In the genomic region with DNA sequence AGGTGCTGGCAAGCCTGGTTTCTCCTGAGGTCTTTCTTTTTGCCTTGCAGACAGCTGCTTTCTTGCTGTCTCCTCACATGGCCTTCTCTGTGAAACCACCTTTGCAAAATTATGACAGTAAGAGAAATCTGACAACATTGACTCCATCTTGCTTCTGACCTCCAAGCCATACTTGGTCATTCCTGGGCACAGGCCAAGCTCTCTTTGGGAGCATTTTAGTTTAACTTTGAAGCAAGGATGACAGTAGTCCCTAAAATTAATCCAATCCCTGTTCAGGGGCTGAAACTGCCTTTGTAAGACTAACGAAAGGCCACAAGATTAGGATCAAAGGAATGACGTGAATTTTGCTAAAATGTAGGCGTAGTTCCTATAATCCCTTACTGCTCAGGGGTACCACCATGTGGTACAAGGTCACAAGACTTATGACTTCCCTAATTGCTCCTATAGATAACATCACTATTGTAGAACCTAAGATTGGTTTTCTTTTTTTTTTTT, we compare ENCODE assay signal across 1 cellular context.
TF ChIP-seq lines count a peak whose summit lies in the region.

No MANE protein-coding gene starts in this region.

TF ChIP-seq in K562, 482 proteins besides CTCF, POLR2A, EP300 and RAD21 (continued from another document and continues in another):
- TF ChIP-seq, protein P1, sequence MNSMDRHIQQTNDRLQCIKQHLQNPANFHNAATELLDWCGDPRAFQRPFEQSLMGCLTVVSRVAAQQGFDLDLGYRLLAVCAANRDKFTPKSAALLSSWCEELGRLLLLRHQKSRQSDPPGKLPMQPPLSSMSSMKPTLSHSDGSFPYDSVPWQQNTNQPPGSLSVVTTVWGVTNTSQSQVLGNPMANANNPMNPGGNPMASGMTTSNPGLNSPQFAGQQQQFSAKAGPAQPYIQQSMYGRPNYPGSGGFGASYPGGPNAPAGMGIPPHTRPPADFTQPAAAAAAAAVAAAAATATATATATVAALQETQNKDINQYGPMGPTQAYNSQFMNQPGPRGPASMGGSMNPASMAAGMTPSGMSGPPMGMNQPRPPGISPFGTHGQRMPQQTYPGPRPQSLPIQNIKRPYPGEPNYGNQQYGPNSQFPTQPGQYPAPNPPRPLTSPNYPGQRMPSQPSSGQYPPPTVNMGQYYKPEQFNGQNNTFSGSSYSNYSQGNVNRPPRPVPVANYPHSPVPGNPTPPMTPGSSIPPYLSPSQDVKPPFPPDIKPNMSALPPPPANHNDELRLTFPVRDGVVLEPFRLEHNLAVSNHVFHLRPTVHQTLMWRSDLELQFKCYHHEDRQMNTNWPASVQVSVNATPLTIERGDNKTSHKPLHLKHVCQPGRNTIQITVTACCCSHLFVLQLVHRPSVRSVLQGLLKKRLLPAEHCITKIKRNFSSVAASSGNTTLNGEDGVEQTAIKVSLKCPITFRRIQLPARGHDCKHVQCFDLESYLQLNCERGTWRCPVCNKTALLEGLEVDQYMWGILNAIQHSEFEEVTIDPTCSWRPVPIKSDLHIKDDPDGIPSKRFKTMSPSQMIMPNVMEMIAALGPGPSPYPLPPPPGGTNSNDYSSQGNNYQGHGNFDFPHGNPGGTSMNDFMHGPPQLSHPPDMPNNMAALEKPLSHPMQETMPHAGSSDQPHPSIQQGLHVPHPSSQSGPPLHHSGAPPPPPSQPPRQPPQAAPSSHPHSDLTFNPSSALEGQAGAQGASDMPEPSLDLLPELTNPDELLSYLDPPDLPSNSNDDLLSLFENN (IDR thresholded peaks at IDR 0.05; ENCODE audit: low read depth in 2 of 2, low read length in 2 of 2), result no peak
- TF ChIP-seq ZKSCAN3 (CRISPR knock-in tag; IDR thresholded peaks at IDR 0.05) (no peak), POLR2AphosphoS5 (IDR thresholded peaks at IDR 0.05; ENCODE audit: control insufficient read depth, insufficient read depth, low read depth, low read length) (no peak), RBM25 (IDR thresholded peaks at IDR 0.05; ENCODE audit: low read depth, low read length, severe bottlenecking) (no peak), RFX7 (CRISPR knock-in tag; IDR thresholded peaks at IDR 0.05) (no peak), ZNF197 (CRISPR knock-in tag; IDR thresholded peaks at IDR 0.05; ENCODE audit: low read depth) (peak; percentile 52; the same call in 1 of the 2 replicates), SIX5 (IDR thresholded peaks at IDR 0.05; ENCODE audit: borderline replicate concordance in 1 of 2, insufficient read depth in 1 of 2, low read depth in 1 of 2, low read length in 2 of 2) (no peak), ZNF75A (CRISPR knock-in tag; IDR thresholded peaks at IDR 0.05) (0 out of 2 replicates have a peak, but pooled peaks have one; percentile 18), GATAD2A (IDR thresholded peaks at IDR 0.05) (no peak), U2AF2 (optimal IDR thresholded peaks at IDR 0.05; ENCODE audit: low read depth, low read length) (no peak), ELF1 (tag; IDR thresholded peaks at IDR 0.05) (no peak), RCOR1 (IDR thresholded peaks at IDR 0.05; ENCODE audit: borderline replicate concordance in 1 of 2, low read depth in 2 of 2, low read length in 2 of 2) (no peak), MCM3 (IDR thresholded peaks at IDR 0.05) (no peak), HCFC1 (IDR thresholded peaks at IDR 0.05; ENCODE audit: low read depth, low read length) (no peak), SOX6 (IDR thresholded peaks at IDR 0.05) (0 out of 2 replicates have a peak, but pooled peaks have one; percentile 52), HDAC2 (IDR thresholded peaks at IDR 0.05) (no peak), RNF2 (IDR thresholded peaks at IDR 0.05) (no peak), ZNF551 (CRISPR knock-in tag; IDR thresholded peaks at IDR 0.05) (no peak), STAT5A (IDR thresholded peaks at IDR 0.05; ENCODE audit: borderline replicate concordance, low read length) (no peak), TCF7L2 (IDR thresholded peaks at IDR 0.05; ENCODE audit: low read depth, low read length) (no peak), ZNF77 (CRISPR knock-in tag; IDR thresholded peaks at IDR 0.05) (no peak), FOXK2 (conservative IDR thresholded peaks at IDR 0.05 in 1 of 2, IDR thresholded peaks at IDR 0.05 in 1 of 2; ENCODE audit: low read depth in 2 of 2) (no peak), PHTF2 (CRISPR knock-in tag; IDR thresholded peaks at IDR 0.05) (no peak), SMAD2 (IDR thresholded peaks at IDR 0.05; ENCODE audit: low read depth, low read length) (no peak)
- TF ChIP-seq, protein P2, sequence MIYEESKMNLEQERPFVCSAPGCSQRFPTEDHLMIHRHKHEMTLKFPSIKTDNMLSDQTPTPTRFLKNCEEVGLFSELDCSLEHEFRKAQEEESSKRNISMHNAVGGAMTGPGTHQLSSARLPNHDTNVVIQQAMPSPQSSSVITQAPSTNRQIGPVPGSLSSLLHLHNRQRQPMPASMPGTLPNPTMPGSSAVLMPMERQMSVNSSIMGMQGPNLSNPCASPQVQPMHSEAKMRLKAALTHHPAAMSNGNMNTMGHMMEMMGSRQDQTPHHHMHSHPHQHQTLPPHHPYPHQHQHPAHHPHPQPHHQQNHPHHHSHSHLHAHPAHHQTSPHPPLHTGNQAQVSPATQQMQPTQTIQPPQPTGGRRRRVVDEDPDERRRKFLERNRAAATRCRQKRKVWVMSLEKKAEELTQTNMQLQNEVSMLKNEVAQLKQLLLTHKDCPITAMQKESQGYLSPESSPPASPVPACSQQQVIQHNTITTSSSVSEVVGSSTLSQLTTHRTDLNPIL (CRISPR knock-in tag; IDR thresholded peaks at IDR 0.05), result peak; percentile 78; the same call in 1 of the 2 replicates
- TF ChIP-seq, protein P3, sequence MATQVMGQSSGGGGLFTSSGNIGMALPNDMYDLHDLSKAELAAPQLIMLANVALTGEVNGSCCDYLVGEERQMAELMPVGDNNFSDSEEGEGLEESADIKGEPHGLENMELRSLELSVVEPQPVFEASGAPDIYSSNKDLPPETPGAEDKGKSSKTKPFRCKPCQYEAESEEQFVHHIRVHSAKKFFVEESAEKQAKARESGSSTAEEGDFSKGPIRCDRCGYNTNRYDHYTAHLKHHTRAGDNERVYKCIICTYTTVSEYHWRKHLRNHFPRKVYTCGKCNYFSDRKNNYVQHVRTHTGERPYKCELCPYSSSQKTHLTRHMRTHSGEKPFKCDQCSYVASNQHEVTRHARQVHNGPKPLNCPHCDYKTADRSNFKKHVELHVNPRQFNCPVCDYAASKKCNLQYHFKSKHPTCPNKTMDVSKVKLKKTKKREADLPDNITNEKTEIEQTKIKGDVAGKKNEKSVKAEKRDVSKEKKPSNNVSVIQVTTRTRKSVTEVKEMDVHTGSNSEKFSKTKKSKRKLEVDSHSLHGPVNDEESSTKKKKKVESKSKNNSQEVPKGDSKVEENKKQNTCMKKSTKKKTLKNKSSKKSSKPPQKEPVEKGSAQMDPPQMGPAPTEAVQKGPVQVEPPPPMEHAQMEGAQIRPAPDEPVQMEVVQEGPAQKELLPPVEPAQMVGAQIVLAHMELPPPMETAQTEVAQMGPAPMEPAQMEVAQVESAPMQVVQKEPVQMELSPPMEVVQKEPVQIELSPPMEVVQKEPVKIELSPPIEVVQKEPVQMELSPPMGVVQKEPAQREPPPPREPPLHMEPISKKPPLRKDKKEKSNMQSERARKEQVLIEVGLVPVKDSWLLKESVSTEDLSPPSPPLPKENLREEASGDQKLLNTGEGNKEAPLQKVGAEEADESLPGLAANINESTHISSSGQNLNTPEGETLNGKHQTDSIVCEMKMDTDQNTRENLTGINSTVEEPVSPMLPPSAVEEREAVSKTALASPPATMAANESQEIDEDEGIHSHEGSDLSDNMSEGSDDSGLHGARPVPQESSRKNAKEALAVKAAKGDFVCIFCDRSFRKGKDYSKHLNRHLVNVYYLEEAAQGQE (CRISPR knock-in tag; IDR thresholded peaks at IDR 0.05; ENCODE audit: low read depth), result no peak
- TF ChIP-seq, protein P4, sequence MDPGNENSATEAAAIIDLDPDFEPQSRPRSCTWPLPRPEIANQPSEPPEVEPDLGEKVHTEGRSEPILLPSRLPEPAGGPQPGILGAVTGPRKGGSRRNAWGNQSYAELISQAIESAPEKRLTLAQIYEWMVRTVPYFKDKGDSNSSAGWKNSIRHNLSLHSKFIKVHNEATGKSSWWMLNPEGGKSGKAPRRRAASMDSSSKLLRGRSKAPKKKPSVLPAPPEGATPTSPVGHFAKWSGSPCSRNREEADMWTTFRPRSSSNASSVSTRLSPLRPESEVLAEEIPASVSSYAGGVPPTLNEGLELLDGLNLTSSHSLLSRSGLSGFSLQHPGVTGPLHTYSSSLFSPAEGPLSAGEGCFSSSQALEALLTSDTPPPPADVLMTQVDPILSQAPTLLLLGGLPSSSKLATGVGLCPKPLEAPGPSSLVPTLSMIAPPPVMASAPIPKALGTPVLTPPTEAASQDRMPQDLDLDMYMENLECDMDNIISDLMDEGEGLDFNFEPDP (CRISPR knock-in tag; IDR thresholded peaks at IDR 0.05), result peak; percentile 60; the same call in 1 of the 2 replicates
- TF ChIP-seq, protein P5, sequence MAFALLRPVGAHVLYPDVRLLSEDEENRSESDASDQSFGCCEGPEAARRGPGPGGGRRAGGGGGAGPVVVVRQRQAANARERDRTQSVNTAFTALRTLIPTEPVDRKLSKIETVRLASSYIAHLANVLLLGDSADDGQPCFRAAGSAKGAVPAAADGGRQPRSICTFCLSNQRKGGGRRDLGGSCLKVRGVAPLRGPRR (CRISPR knock-in tag; IDR thresholded peaks at IDR 0.05), result no peak
- TF ChIP-seq, protein P6, sequence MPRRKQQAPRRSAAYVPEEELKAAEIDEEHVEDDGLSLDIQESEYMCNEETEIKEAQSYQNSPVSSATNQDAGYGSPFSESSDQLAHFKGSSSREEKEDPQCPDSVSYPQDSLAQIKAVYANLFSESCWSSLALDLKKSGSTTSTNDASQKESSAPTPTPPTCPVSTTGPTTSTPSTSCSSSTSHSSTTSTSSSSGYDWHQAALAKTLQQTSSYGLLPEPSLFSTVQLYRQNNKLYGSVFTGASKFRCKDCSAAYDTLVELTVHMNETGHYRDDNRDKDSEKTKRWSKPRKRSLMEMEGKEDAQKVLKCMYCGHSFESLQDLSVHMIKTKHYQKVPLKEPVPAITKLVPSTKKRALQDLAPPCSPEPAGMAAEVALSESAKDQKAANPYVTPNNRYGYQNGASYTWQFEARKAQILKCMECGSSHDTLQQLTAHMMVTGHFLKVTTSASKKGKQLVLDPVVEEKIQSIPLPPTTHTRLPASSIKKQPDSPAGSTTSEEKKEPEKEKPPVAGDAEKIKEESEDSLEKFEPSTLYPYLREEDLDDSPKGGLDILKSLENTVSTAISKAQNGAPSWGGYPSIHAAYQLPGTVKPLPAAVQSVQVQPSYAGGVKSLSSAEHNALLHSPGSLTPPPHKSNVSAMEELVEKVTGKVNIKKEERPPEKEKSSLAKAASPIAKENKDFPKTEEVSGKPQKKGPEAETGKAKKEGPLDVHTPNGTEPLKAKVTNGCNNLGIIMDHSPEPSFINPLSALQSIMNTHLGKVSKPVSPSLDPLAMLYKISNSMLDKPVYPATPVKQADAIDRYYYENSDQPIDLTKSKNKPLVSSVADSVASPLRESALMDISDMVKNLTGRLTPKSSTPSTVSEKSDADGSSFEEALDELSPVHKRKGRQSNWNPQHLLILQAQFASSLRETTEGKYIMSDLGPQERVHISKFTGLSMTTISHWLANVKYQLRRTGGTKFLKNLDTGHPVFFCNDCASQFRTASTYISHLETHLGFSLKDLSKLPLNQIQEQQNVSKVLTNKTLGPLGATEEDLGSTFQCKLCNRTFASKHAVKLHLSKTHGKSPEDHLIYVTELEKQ (CRISPR knock-in tag; IDR thresholded peaks at IDR 0.05), result peak; percentile 57; the same call in 1 of the 2 replicates
- TF ChIP-seq, protein P7, sequence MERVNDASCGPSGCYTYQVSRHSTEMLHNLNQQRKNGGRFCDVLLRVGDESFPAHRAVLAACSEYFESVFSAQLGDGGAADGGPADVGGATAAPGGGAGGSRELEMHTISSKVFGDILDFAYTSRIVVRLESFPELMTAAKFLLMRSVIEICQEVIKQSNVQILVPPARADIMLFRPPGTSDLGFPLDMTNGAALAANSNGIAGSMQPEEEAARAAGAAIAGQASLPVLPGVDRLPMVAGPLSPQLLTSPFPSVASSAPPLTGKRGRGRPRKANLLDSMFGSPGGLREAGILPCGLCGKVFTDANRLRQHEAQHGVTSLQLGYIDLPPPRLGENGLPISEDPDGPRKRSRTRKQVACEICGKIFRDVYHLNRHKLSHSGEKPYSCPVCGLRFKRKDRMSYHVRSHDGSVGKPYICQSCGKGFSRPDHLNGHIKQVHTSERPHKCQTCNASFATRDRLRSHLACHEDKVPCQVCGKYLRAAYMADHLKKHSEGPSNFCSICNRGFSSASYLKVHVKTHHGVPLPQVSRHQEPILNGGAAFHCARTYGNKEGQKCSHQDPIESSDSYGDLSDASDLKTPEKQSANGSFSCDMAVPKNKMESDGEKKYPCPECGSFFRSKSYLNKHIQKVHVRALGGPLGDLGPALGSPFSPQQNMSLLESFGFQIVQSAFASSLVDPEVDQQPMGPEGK (CRISPR knock-in tag; IDR thresholded peaks at IDR 0.05; ENCODE audit: borderline replicate concordance), result peak; percentile 76; the same call in 1 of the 2 replicates
- TF ChIP-seq, protein P8, sequence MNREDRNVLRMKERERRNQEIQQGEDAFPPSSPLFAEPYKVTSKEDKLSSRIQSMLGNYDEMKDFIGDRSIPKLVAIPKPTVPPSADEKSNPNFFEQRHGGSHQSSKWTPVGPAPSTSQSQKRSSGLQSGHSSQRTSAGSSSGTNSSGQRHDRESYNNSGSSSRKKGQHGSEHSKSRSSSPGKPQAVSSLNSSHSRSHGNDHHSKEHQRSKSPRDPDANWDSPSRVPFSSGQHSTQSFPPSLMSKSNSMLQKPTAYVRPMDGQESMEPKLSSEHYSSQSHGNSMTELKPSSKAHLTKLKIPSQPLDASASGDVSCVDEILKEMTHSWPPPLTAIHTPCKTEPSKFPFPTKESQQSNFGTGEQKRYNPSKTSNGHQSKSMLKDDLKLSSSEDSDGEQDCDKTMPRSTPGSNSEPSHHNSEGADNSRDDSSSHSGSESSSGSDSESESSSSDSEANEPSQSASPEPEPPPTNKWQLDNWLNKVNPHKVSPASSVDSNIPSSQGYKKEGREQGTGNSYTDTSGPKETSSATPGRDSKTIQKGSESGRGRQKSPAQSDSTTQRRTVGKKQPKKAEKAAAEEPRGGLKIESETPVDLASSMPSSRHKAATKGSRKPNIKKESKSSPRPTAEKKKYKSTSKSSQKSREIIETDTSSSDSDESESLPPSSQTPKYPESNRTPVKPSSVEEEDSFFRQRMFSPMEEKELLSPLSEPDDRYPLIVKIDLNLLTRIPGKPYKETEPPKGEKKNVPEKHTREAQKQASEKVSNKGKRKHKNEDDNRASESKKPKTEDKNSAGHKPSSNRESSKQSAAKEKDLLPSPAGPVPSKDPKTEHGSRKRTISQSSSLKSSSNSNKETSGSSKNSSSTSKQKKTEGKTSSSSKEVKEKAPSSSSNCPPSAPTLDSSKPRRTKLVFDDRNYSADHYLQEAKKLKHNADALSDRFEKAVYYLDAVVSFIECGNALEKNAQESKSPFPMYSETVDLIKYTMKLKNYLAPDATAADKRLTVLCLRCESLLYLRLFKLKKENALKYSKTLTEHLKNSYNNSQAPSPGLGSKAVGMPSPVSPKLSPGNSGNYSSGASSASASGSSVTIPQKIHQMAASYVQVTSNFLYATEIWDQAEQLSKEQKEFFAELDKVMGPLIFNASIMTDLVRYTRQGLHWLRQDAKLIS (CRISPR knock-in tag; IDR thresholded peaks at IDR 0.05), result no peak
